Comparison of ENCODE assay signal across 17 cellular contexts in the genomic region with DNA sequence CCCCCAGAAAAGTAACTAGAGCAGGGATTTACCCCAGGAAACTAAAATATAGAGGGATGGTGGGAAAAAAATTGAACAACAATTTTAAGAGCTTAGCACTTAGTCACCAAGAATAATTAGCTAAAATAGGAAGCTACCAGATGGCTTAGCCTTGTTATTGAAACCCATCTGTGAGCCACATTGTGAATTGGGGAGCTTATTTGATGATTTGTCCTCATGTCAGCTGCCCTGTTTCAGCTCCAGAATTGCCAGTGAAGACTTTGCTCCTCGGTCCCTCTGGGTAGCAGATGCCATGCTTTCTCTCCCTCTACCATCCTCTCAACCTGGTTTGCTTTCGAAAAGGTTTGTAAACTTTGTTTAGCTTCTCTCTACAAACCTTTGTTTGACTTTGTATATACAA.
"Had no signal": no experiment of that assay in that cellular context is flagged by ENCODE, and none has a peak within 500 bp of the region (broad histone marks: within the 10 kb centered on the region; RNA-seq: fewer than 3 reads in every experiment).

No MANE protein-coding gene starts in this region.

- DNase-seq: activated CD4-positive, alpha-beta T cell treated with anti-CD3 and anti-CD28 coated beads for 4 hours; activated CD4-positive, alpha-beta T cell treated with anti-CD3 and anti-CD28 coated beads, Interleukin-2, amount 50 U/mL, for 48 hours; activated CD4-positive, CD25-positive, alpha-beta regulatory T cell; activated CD8-positive, alpha-beta memory T cell treated with anti-CD3 and anti-CD28 coated beads, Interleukin-2, amount 50 U/mL, for 48 hours; activated naive CD4-positive, alpha-beta T cell treated with anti-CD3 and anti-CD28 coated beads for 36 hours; activated T-cell treated with anti-CD3 and anti-CD28 coated beads, Interleukin-2, amount 50 U/mL, for 48 hours; left colon; mesenchymal stem cell; ovary; spleen; stimulated activated CD4-positive, alpha-beta T cell treated with anti-CD3 and anti-CD28 coated beads, Interleukin-4, amount 100 ng/mL, for 24 hours; stimulated activated naive CD8-positive, alpha-beta T cell treated with anti-CD3 and anti-CD28 coated beads, Interleukin-15, Interleukin-2, amounts not matched to agents 100 U/mL and 50 U/mL, for 24 hours; thyroid gland had no signal

- H3K4me3 Mint-ChIP-seq: activated naive CD4-positive, alpha-beta T cell treated with anti-CD3 and anti-CD28 coated beads for 36 hours; nephron had no signal

- H3K27ac Mint-ChIP-seq: activated naive CD4-positive, alpha-beta T cell treated with anti-CD3 and anti-CD28 coated beads for 36 hours; nephron had no signal

- H3K9me3 Mint-ChIP-seq: activated naive CD4-positive, alpha-beta T cell treated with anti-CD3 and anti-CD28 coated beads for 36 hours had no signal

- H3K27me3 ChIP-seq: neutrophil, spleen, thyroid gland had no signal

- H3K9me3 ChIP-seq: neutrophil, ovary, prostate gland, thyroid gland had no signal

- H3K36me3 ChIP-seq: neutrophil, ovary, prostate gland, spleen, thyroid gland had no signal

- H3K27ac ChIP-seq: epithelial cell of prostate, neutrophil, ovary, prostate gland, spleen, thyroid gland had no signal

- ATAC-seq: left colon; stimulated activated naive CD8-positive, alpha-beta T cell treated with anti-CD3 and anti-CD28 coated beads, Interleukin-15, Interleukin-2, amounts not matched to agents 100 U/mL and 50 U/mL, for 24 hours had no signal

- H3K4me1 ChIP-seq: prostate gland, spleen, thyroid gland had no signal

- H3K4me3 ChIP-seq: ovary, prostate gland, spleen, thyroid gland had no signal

- H3K4me1 Mint-ChIP-seq: nephron had no signal
